Comparison of ENCODE assay signal across 1 cellular context in genomic region chr3:157819415-157819814, GRCh38.
TF ChIP-seq lines count a peak whose summit lies in the region.

No MANE protein-coding gene starts in this region.

TF ChIP-seq in WTC11, 78 proteins besides CTCF, POLR2A, EP300 and RAD21 (continued from another document):
- TF ChIP-seq ZSCAN18 (CRISPR knock-in tag; IDR thresholded peaks at IDR 0.05) = no peak
- no peak for TF ChIP-seq ZNF232 (CRISPR knock-in tag; IDR thresholded peaks at IDR 0.05)
- TF ChIP-seq MYBL2 (CRISPR knock-in tag; IDR thresholded peaks at IDR 0.05) = no peak
- TF ChIP-seq ARID4B (CRISPR knock-in tag; IDR thresholded peaks at IDR 0.05; ENCODE audit: borderline replicate concordance) = no peak
